In genomic region chr4:143232277-143232676, GRCh38 we compare ENCODE assay signal across 23 cellular contexts.
"Had no signal": no experiment of that assay in that cellular context is flagged by ENCODE, and none has a peak within 500 bp of the region (broad histone marks: within the 10 kb centered on the region; RNA-seq: fewer than 3 reads in every experiment).

No MANE protein-coding gene starts in this region.

- DNase-seq: activated CD4-positive, alpha-beta T cell treated with anti-CD3 and anti-CD28 coated beads for 48 hours; activated CD4-positive, alpha-beta T cell treated with anti-CD3 and anti-CD28 coated beads, Interleukin-2, amount 50 U/mL, for 4 hours; activated CD8-positive, alpha-beta memory T cell treated with anti-CD3 and anti-CD28 coated beads, Interleukin-2, amount 50 U/mL, for 48 hours; activated CD8-positive, alpha-beta T cell treated with anti-CD3 and anti-CD28 coated beads, Interleukin-2, amount 10 ng/mL, durations not matched to agents 7 days and 5 days; activated naive CD4-positive, alpha-beta T cell treated with anti-CD3 and anti-CD28 coated beads, Interleukin-2, amount 50 U/mL, for 16 hours; activated T-cell treated with anti-CD3 and anti-CD28 coated beads, Interleukin-2, amount 50 U/mL, for 1 hour; aorta; central memory CD4-positive, alpha-beta T cell; KG1; NCI-H1092; NCI-H2029; NCI-H2107; NCI-H345; NCI-H510A; NCI-H526 treated with DMSO at 0.1 percent for 48 hours; NCI-H82; OCI-M1; Peyer's patch; SHP77 treated with DMSO at 0.1 percent for 48 hours had no signal

- FAIRE-seq: bronchial epithelial cell had no signal

- H3K9me3 ChIP-seq: Peyer's patch had no signal

- H3K27me3 ChIP-seq: Peyer's patch had no signal

- H3K27ac ChIP-seq: Peyer's patch, RWPE1 had no signal

- ATAC-seq: activated CD4-positive, CD25-positive, alpha-beta regulatory T cell treated with anti-CD3 and anti-CD28 coated beads, Interleukin-2, amount 50 U/mL, for 24 hours; activated CD8-positive, alpha-beta T cell treated with anti-CD3 and anti-CD28 coated beads, Interleukin-2, amount 10 ng/mL, durations not matched to agents 7 days and 5 days had no signal

- H3K4me1 ChIP-seq: Peyer's patch had no signal

- H3K4me3 ChIP-seq: Peyer's patch had no signal

- H3K4me3 Mint-ChIP-seq: activated CD8-positive, alpha-beta T cell treated with anti-CD3 and anti-CD28 coated beads, Interleukin-2, amount 10 ng/mL, durations not matched to agents 7 days and 5 days; T-helper 1 cell treated with Interleukin-12 subunit alpha and Interleukin-12 subunit beta and Interleukin-4 antibody, amounts not matched to agents 30 μg/mL and 1 μg/mL, for 36 hours had no signal

- H3K27ac Mint-ChIP-seq: activated CD8-positive, alpha-beta T cell treated with anti-CD3 and anti-CD28 coated beads, Interleukin-2, amount 10 ng/mL, durations not matched to agents 7 days and 5 days; T-helper 1 cell treated with Interleukin-12 subunit alpha and Interleukin-12 subunit beta and Interleukin-4 antibody, amounts not matched to agents 30 μg/mL and 1 μg/mL, for 36 hours had no signal

- H3K9me3 Mint-ChIP-seq: T-helper 1 cell treated with Interleukin-12 subunit alpha and Interleukin-12 subunit beta and Interleukin-4 antibody, amounts not matched to agents 30 μg/mL and 1 μg/mL, for 36 hours had no signal

- H3K36me3 ChIP-seq: Peyer's patch had no signal
